In the genomic region with DNA sequence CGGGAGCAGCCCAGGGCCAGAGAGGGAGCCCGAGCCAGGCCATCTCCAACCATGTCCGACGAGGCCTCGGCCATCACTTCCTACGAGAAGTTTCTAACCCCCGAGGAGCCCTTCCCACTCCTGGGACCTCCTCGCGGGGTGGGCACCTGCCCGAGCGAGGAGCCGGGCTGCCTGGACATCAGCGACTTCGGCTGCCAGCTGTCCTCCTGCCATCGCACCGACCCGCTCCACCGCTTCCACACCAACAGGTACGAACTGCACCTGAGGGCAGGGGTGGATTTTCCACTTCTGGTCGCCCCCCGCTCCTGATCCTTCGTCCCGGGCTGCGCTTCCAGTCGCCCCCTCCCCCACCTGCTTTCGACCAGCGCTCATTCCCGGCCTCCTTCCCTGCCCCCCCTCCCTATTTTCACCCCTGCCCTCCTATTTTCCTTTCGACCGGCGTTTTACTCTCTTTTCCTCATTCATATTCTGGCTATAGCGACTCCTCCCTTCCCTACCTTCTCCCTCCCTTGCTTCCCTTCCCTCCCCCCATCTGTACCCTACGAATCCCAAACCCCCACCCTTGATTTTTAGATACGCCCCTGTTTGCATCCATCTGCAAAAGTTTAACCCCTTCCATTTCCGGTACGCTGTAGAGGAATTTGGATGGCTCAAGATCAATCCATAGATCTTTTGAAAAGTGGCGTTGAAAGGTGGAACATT, we compare ENCODE assay signal across 8 cellular contexts. TPM values are rescaled to one million over a fixed set of nuclear protein-coding genes. Genes with fewer than 3 reads are reported as not detected.
DNase-seq lines count a peak whose midpoint lies in the region; ATAC-seq and TF ChIP-seq lines count a peak whose summit lies in the region.

No MANE protein-coding gene starts in this region.

- H3K4me1 Mint-ChIP-seq in Calu3 (ENCODE audit: low read depth, unreplicated experiment), result peaks cover 34% of the 10 kb centered on the region
- H3K4me1 Mint-ChIP-seq in central memory CD8-positive, alpha-beta T cell, result peaks cover 35% of the 10 kb centered on the region

- TF ChIP-seq CTCF in Calu3 (IDR thresholded peaks at IDR 0.05; ENCODE audit: unreplicated experiment), result no peak
- no peak for TF ChIP-seq CTCF in GM10266 (IDR thresholded peaks at IDR 0.05; ENCODE audit: control insufficient read depth, insufficient read depth, low read depth, missing control alignments)

- H3K27ac Mint-ChIP-seq in Calu3 (ENCODE audit: unreplicated experiment), result peak overlapping the region; percentile 70
- peak overlapping the region; percentile 76 for H3K27ac Mint-ChIP-seq in central memory CD8-positive, alpha-beta T cell (ENCODE audit: low read depth)

- ATAC-seq in central memory CD8-positive, alpha-beta T cell (replicated peaks; ENCODE audit: extremely low read depth, poor library complexity, severe bottlenecking), result peak; percentile 3

- peak overlapping the region; percentile 73 for H3K4me3 ChIP-seq in Jurkat, Clone E6-1 (ENCODE audit: low read length)
- peak overlapping the region; percentile 41 for H3K4me3 ChIP-seq in mucosa of stomach (ENCODE audit: low read length)

- H3K27me3 ChIP-seq in mucosa of stomach (ENCODE audit: control insufficient read depth, insufficient read depth, low read length), result no peaks in the 10 kb centered on the region

- no TSS peak for BruUV-seq in Calu3 (replicated peaks; lab: Mats Ljungman, UMichigan)

- peaks cover 7% of the 10 kb centered on the region for H3K4me1 ChIP-seq in mucosa of stomach (ENCODE audit: control insufficient read depth, insufficient read depth, low read length)

- peak overlapping the region; percentile 76 for H3K9ac ChIP-seq in mucosa of stomach (ENCODE audit: low read length)

- H3K36me3 ChIP-seq in mucosa of stomach (ENCODE audit: control insufficient read depth, insufficient read depth, low read length), result no peaks in the 10 kb centered on the region

- H3K9me3 Mint-ChIP-seq in Calu3 (ENCODE audit: low read depth, unreplicated experiment), result no peaks in the 10 kb centered on the region
- H3K9me3 Mint-ChIP-seq in central memory CD8-positive, alpha-beta T cell, result no peaks in the 10 kb centered on the region

- H3K4me3 Mint-ChIP-seq in Calu3 (ENCODE audit: low read depth, unreplicated experiment), result peak overlapping the region; percentile 69
- H3K4me3 Mint-ChIP-seq in central memory CD8-positive, alpha-beta T cell, result peak overlapping the region; percentile 83

- no peaks in the 10 kb centered on the region for H3K9me3 ChIP-seq in mucosa of stomach (ENCODE audit: control insufficient read depth, low read length)

- DNase-seq in Calu3 (no peak), NCI-H748 (lab: John Stamatoyannopoulos, UW; ENCODE audit: unreplicated experiment) (no peak), NCI-H2196 treated with DMSO at 0.1 percent for 48 hours (lab: John Stamatoyannopoulos, UW; ENCODE audit: unreplicated experiment) (no peak), GM10266 (ENCODE audit: extremely low spot score) (no peak)
- no peak for DNase-seq in Jurkat, Clone E6-1 (ENCODE audit: low read depth, low spot score)
- DNase-seq in central memory CD8-positive, alpha-beta T cell (ENCODE audit: low spot score in 2 of 2), result no peak
- no peak for DNase-seq in NK-92 treated with Interleukin-12 subunit alpha and Interleukin-12 subunit beta, amount 100 ng/mL, for 24 hours (lab: John Stamatoyannopoulos, UW)

- CTCF ChIA-PET in Calu3 (lab: Charles Lee), result interaction anchor here (0.6 to 1.8 kb wide), 6 partner anchors 10 to 841 kb away, joined by 3 to 13 read pairs (median 8); partner anchors contain the start of gene SLC25A53

- no peaks in the 10 kb centered on the region for H3K27me3 Mint-ChIP-seq in Calu3 (ENCODE audit: unreplicated experiment)
- no peaks in the 10 kb centered on the region for H3K27me3 Mint-ChIP-seq in central memory CD8-positive, alpha-beta T cell

- intact Hi-C loops in Calu3 (cut with micrococcal nuclease; ENCODE audit: unreplicated experiment), result no loop called here

- peaks cover 44% of the 10 kb centered on the region for H3K36me3 Mint-ChIP-seq in Calu3 (ENCODE audit: insufficient read depth, unreplicated experiment)
- peaks cover 10% of the 10 kb centered on the region for H3K36me3 Mint-ChIP-seq in central memory CD8-positive, alpha-beta T cell (ENCODE audit: insufficient read depth)

RNA-seq across cellular contexts. Expression of gene FAM199X, which starts 0.6 kb away (rescaled TPM):
- total RNA-seq in Calu3 (2022), result 31.6 and 31.9 TPM in 2 replicates
- 9.9 TPM for polyA plus RNA-seq in Jurkat, Clone E6-1 (2012; ENCODE audit: insufficient read depth, insufficient read length)

RNA-seq across cellular contexts. Expression of gene SLC25A53, which starts 10.1 kb away (rescaled TPM):
- 5.9 and 6.9 TPM in 2 replicates for total RNA-seq in Calu3 (2022)
- 5.8 TPM for polyA plus RNA-seq in Jurkat, Clone E6-1 (2012; ENCODE audit: insufficient read depth, insufficient read length)

RNA-seq across cellular contexts. Expression of gene ZCCHC18, which starts 54.6 kb away (rescaled TPM):
- 0.52 and 0.61 TPM in 2 replicates for total RNA-seq in Calu3 (2022)
- polyA plus RNA-seq in Jurkat, Clone E6-1 (2012; ENCODE audit: insufficient read depth, insufficient read length), result not detected
